In genomic region chrX:78997870-78998558, GRCh38 we compare ENCODE assay signal across 15 cellular contexts. TPM values are rescaled to one million over a fixed set of nuclear protein-coding genes. Genes with fewer than 3 reads are reported as not detected.
A peak's percentile ranks its signal among the peaks of the same experiment; 100 is the strongest.
DNase-seq lines count a peak whose midpoint lies in the region; ATAC-seq, FAIRE-seq and TF ChIP-seq lines count a peak whose summit lies in the region.
"Had no signal": no experiment of that assay in that cellular context is flagged by ENCODE, and none has a peak within 500 bp of the region (broad histone marks: within the 10 kb centered on the region; RNA-seq: fewer than 3 reads in every experiment).

No MANE protein-coding gene starts in this region.

- H3K27ac ChIP-seq in small intestine (ENCODE audit: low read depth in 1 of 2, low read length in 1 of 2) (no peak overlapping the region), body of pancreas (no peak overlapping the region)
- H3K27ac ChIP-seq: epithelial cell of prostate, neutrophil, transverse colon had no signal

- no peak for TF ChIP-seq POLR2A in body of pancreas (IDR thresholded peaks at IDR 0.05)

- peaks cover 11% of the 10 kb centered on the region for H3K4me1 Mint-ChIP-seq in activated CD8-positive, alpha-beta memory T cell treated with anti-CD3 and anti-CD28 coated beads, Interleukin-2, amount 10 ng/mL, durations not matched to agents 7 days and 5 days

- no peaks in the 10 kb centered on the region for H3K36me3 ChIP-seq in small intestine (ENCODE audit: control insufficient read depth in 2 of 2, insufficient read depth in 2 of 2, low read length in 2 of 2)
- H3K36me3 ChIP-seq in body of pancreas (replicated peaks in 1 of 2; ENCODE audit: insufficient read depth in 1 of 2, low read depth in 2 of 2) = no peaks in the 10 kb centered on the region
- H3K36me3 ChIP-seq: neutrophil, transverse colon had no signal

- H3K27me3 Mint-ChIP-seq in activated CD8-positive, alpha-beta memory T cell treated with anti-CD3 and anti-CD28 coated beads, Interleukin-2, amount 10 ng/mL, durations not matched to agents 7 days and 5 days = no peaks in the 10 kb centered on the region

- H3K4me1 ChIP-seq in small intestine (ENCODE audit: control insufficient read depth in 2 of 2, insufficient read depth in 1 of 2, low read depth in 1 of 2, low read length in 1 of 2) (no peaks in the 10 kb centered on the region), body of pancreas (no peaks in the 10 kb centered on the region)
- H3K4me1 ChIP-seq: transverse colon had no signal

- no peaks in the 10 kb centered on the region for H3K27me3 ChIP-seq in small intestine (ENCODE audit: control insufficient read depth in 2 of 2, insufficient read depth in 2 of 2, low read length in 2 of 2)
- H3K27me3 ChIP-seq in body of pancreas = no peaks in the 10 kb centered on the region
- H3K27me3 ChIP-seq: neutrophil, transverse colon had no signal

- H3K4me3 ChIP-seq in small intestine (ENCODE audit: low read depth in 1 of 2, low read length in 2 of 2) (no peak overlapping the region), body of pancreas (no peak overlapping the region)
- H3K4me3 ChIP-seq: transverse colon had no signal

- CTCF ChIA-PET in activated CD8-positive, alpha-beta memory T cell treated with anti-CD3 and anti-CD28 coated beads, Interleukin-2, amount 10 ng/mL, durations not matched to agents 7 days and 5 days (lab: Charles Lee) = no interaction called here

- 61 to 83% (median 68%) methylated on average over 5 of the region's 5 CpGs for WGBS in small intestine, 3 donors
- 42 to 60% methylated on average over 1 to 4 of the region's 5 CpGs for WGBS in body of pancreas, 2 donors

- H3K9me3 Mint-ChIP-seq in activated CD8-positive, alpha-beta memory T cell treated with anti-CD3 and anti-CD28 coated beads, Interleukin-2, amount 10 ng/mL, durations not matched to agents 7 days and 5 days (ENCODE audit: low read depth) = peaks cover 6% of the 10 kb centered on the region

- peak; percentile 55 for ATAC-seq in activated CD8-positive, alpha-beta memory T cell treated with anti-CD3 and anti-CD28 coated beads, Interleukin-2, amount 10 ng/mL, durations not matched to agents 7 days and 5 days
- ATAC-seq in HG02623 (IDR thresholded peaks at IDR 0.05; ENCODE audit: unreplicated experiment) = no peak
- no peak for ATAC-seq in body of pancreas
- ATAC-seq: Panc1 had no signal

- peak overlapping the region; percentile 43 for H3K27ac Mint-ChIP-seq in activated CD8-positive, alpha-beta memory T cell treated with anti-CD3 and anti-CD28 coated beads, Interleukin-2, amount 10 ng/mL, durations not matched to agents 7 days and 5 days

- no peaks in the 10 kb centered on the region for H3K9me3 ChIP-seq in small intestine (ENCODE audit: control insufficient read depth, low read depth)
- no peaks in the 10 kb centered on the region for H3K9me3 ChIP-seq in body of pancreas
- H3K9me3 ChIP-seq: neutrophil, transverse colon had no signal

- no peak for TF ChIP-seq CTCF in body of pancreas (IDR thresholded peaks at IDR 0.05)

- H3K36me3 Mint-ChIP-seq in activated CD8-positive, alpha-beta memory T cell treated with anti-CD3 and anti-CD28 coated beads, Interleukin-2, amount 10 ng/mL, durations not matched to agents 7 days and 5 days = peaks cover 7% of the 10 kb centered on the region

- DNase-seq in activated CD8-positive, alpha-beta memory T cell treated with anti-CD3 and anti-CD28 coated beads, Interleukin-2, amount 10 ng/mL, durations not matched to agents 7 days and 5 days = peak; percentile 60
- no peak for DNase-seq in activated CD8-positive, alpha-beta memory T cell treated with anti-CD3 and anti-CD28 coated beads for 24 hours
- DNase-seq in T-helper 1 cell (peak in 4 of 5 donors; percentile 2 to 11 (median 5)), activated T-helper 1 cell treated with Interleukin-2 at 50 U/mL for 16 hours (ENCODE audit: low read depth) (peak; percentile 13), small intestine (peak; percentile 9), iPS-NIHi11 (ENCODE audit: low spot score) (no peak), body of pancreas (no peak)
- DNase-seq: NCI-H1092 treated with DMSO at 0.1 percent for 48 hours, NCI-H345, transverse colon had no signal

- intact Hi-C loops in body of pancreas (cut with DNase I) = no loop called here

- H3K4me3 Mint-ChIP-seq in activated CD8-positive, alpha-beta memory T cell treated with anti-CD3 and anti-CD28 coated beads, Interleukin-2, amount 10 ng/mL, durations not matched to agents 7 days and 5 days = no peak overlapping the region

- FAIRE-seq in small intestine (lab: Jason Lieb, UNC) = no peak

RNA-seq across cellular contexts. Expression of gene P2RY10, which starts 52.8 kb away (rescaled TPM):
- 100 to 1,000 TPM in 1 of 2 experiments, 10 to 100 TPM in 1; 69.3 to 105 TPM for total RNA-seq in activated CD8-positive, alpha-beta memory T cell treated with anti-CD3 and anti-CD28 coated beads, Interleukin-2, amount 10 ng/mL, durations not matched to agents 7 days and 5 days
- under 1 TPM in 1 of 3 donors, not detected in 2; 0.81 TPM for polyA plus RNA-seq in small intestine
- under 1 TPM in 1 of 2 donors, not detected in 1; 0.52 TPM for total RNA-seq in body of pancreas
- total RNA-seq: A172 had no signal

Comparison
In these comparisons a context has a peak if more than half of its experiments do, and no peak if none do; other contexts are left out.
1. DNase-seq: peak in activated CD8-positive, alpha-beta memory T cell treated with anti-CD3 and anti-CD28 coated beads, Interleukin-2, amount 10 ng/mL, durations not matched to agents 7 days and 5 days (single experiment), T-helper 1 cell (4 of 5), activated T-helper 1 cell treated with Interleukin-2 at 50 U/mL for 16 hours (single experiment) and small intestine (single experiment); none in activated CD8-positive, alpha-beta memory T cell treated with anti-CD3 and anti-CD28 coated beads for 24 hours (single experiment), iPS-NIHi11 (single experiment) and body of pancreas (0 of 4).
2. RNA of gene P2RY10, which starts 52.8 kb away (total RNA-seq): 69.3 to 105 TPM in activated CD8-positive, alpha-beta memory T cell treated with anti-CD3 and anti-CD28 coated beads, Interleukin-2, amount 10 ng/mL, durations not matched to agents 7 days and 5 days; 0.52 TPM in body of pancreas; every median in the first group is over 10 times any median in the second.